ENCODE assay signal across 1 cellular context in the genomic region with DNA sequence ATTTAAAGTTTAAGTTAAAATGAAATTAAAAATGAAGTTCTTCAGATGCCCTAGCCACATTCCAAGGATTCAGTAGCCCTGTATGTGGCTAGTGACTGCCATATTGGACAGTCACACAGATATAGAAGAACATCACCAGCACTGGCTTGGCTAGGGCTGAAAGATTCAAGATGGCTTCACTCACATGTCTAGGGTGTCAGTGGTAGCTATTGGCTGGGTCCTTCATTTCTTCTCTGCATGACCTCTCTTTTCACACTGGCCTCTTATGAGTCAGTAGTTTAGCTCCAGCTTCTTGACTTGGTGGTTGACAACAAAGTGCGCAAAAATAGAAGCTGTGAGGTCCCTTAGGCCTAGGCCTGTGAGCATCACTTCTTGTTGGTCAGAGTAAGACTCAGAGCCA.
TF ChIP-seq lines count a peak whose summit lies in the region.

No MANE protein-coding gene starts in this region.

TF ChIP-seq in K562, 482 proteins besides CTCF, POLR2A, EP300 and RAD21:
- TF ChIP-seq MBD2 (IDR thresholded peaks at IDR 0.05; ENCODE audit: borderline replicate concordance, low read depth), result no peak
- TF ChIP-seq PTTG1 (tag; IDR thresholded peaks at IDR 0.05; ENCODE audit: low read depth), result peak; percentile 13; the same call in 1 of the 2 replicates
- TF ChIP-seq ZZZ3 (IDR thresholded peaks at IDR 0.05), result no peak
- no peak for TF ChIP-seq ZKSCAN8 (CRISPR knock-in tag; IDR thresholded peaks at IDR 0.05)
- no peak for TF ChIP-seq COPS2 (conservative IDR thresholded peaks at IDR 0.05)
- no peak for TF ChIP-seq NR4A1 (CRISPR knock-in tag; IDR thresholded peaks at IDR 0.05)
- TF ChIP-seq NR4A1 (tag; IDR thresholded peaks at IDR 0.05), result peak; percentile 82; the same call in 1 of the 2 replicates
- no peak for TF ChIP-seq TAF9B (IDR thresholded peaks at IDR 0.05; ENCODE audit: partially characterized antibody)
- TF ChIP-seq, protein P1, sequence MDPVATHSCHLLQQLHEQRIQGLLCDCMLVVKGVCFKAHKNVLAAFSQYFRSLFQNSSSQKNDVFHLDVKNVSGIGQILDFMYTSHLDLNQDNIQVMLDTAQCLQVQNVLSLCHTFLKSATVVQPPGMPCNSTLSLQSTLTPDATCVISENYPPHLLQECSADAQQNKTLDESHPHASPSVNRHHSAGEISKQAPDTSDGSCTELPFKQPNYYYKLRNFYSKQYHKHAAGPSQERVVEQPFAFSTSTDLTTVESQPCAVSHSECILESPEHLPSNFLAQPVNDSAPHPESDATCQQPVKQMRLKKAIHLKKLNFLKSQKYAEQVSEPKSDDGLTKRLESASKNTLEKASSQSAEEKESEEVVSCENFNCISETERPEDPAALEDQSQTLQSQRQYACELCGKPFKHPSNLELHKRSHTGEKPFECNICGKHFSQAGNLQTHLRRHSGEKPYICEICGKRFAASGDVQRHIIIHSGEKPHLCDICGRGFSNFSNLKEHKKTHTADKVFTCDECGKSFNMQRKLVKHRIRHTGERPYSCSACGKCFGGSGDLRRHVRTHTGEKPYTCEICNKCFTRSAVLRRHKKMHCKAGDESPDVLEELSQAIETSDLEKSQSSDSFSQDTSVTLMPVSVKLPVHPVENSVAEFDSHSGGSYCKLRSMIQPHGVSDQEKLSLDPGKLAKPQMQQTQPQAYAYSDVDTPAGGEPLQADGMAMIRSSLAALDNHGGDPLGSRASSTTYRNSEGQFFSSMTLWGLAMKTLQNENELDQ (CRISPR knock-in tag; IDR thresholded peaks at IDR 0.05; ENCODE audit: borderline replicate concordance), result no peak
- TF ChIP-seq SMAD4 (CRISPR knock-in tag; conservative IDR thresholded peaks at IDR 0.05), result peak; percentile 28; the same call in 1 of the 2 replicates
- TF ChIP-seq KLF6 (CRISPR knock-in tag; IDR thresholded peaks at IDR 0.05; ENCODE audit: borderline replicate concordance), result peak; percentile 56; the same call in 1 of the 2 replicates
- no peak for TF ChIP-seq NR1H2 (CRISPR knock-in tag; IDR thresholded peaks at IDR 0.05)
- no peak for TF ChIP-seq HCFC1 (IDR thresholded peaks at IDR 0.05; ENCODE audit: low read depth, low read length)
- no peak for TF ChIP-seq RFX7 (CRISPR knock-in tag; IDR thresholded peaks at IDR 0.05)
- TF ChIP-seq ZNF311 (CRISPR knock-in tag; IDR thresholded peaks at IDR 0.05), result 0 out of 2 replicates have a peak, but pooled peaks have one; percentile 13
- TF ChIP-seq, protein P2, sequence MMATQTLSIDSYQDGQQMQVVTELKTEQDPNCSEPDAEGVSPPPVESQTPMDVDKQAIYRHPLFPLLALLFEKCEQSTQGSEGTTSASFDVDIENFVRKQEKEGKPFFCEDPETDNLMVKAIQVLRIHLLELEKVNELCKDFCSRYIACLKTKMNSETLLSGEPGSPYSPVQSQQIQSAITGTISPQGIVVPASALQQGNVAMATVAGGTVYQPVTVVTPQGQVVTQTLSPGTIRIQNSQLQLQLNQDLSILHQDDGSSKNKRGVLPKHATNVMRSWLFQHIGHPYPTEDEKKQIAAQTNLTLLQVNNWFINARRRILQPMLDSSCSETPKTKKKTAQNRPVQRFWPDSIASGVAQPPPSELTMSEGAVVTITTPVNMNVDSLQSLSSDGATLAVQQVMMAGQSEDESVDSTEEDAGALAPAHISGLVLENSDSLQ (IDR thresholded peaks at IDR 0.05), result no peak
- TF ChIP-seq TBL1XR1 (IDR thresholded peaks at IDR 0.05; ENCODE audit: low read length in 2 of 2), result no peak
- TF ChIP-seq CXXC5 (CRISPR knock-in tag; IDR thresholded peaks at IDR 0.05), result 0 out of 2 replicates have a peak, but pooled peaks have one; percentile 14
- no peak for TF ChIP-seq DACH1 (IDR thresholded peaks at IDR 0.05; ENCODE audit: partially characterized antibody)
- TF ChIP-seq ZNF175 (CRISPR knock-in tag; IDR thresholded peaks at IDR 0.05; ENCODE audit: low read depth), result no peak
- no peak for TF ChIP-seq CC2D1A (IDR thresholded peaks at IDR 0.05)
- no peak for TF ChIP-seq C11orf30 (IDR thresholded peaks at IDR 0.05; ENCODE audit: low read depth)
- TF ChIP-seq, protein P3, sequence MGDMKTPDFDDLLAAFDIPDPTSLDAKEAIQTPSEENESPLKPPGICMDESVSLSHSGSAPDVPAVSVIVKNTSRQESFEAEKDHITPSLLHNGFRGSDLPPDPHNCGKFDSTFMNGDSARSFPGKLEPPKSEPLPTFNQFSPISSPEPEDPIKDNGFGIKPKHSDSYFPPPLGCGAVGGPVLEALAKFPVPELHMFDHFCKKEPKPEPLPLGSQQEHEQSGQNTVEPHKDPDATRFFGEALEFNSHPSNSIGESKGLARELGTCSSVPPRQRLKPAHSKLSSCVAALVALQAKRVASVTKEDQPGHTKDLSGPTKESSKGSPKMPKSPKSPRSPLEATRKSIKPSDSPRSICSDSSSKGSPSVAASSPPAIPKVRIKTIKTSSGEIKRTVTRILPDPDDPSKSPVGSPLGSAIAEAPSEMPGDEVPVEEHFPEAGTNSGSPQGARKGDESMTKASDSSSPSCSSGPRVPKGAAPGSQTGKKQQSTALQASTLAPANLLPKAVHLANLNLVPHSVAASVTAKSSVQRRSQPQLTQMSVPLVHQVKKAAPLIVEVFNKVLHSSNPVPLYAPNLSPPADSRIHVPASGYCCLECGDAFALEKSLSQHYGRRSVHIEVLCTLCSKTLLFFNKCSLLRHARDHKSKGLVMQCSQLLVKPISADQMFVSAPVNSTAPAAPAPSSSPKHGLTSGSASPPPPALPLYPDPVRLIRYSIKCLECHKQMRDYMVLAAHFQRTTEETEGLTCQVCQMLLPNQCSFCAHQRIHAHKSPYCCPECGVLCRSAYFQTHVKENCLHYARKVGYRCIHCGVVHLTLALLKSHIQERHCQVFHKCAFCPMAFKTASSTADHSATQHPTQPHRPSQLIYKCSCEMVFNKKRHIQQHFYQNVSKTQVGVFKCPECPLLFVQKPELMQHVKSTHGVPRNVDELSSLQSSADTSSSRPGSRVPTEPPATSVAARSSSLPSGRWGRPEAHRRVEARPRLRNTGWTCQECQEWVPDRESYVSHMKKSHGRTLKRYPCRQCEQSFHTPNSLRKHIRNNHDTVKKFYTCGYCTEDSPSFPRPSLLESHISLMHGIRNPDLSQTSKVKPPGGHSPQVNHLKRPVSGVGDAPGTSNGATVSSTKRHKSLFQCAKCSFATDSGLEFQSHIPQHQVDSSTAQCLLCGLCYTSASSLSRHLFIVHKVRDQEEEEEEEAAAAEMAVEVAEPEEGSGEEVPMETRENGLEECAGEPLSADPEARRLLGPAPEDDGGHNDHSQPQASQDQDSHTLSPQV (IDR thresholded peaks at IDR 0.05), result peak; percentile 84
- TF ChIP-seq, protein P4, sequence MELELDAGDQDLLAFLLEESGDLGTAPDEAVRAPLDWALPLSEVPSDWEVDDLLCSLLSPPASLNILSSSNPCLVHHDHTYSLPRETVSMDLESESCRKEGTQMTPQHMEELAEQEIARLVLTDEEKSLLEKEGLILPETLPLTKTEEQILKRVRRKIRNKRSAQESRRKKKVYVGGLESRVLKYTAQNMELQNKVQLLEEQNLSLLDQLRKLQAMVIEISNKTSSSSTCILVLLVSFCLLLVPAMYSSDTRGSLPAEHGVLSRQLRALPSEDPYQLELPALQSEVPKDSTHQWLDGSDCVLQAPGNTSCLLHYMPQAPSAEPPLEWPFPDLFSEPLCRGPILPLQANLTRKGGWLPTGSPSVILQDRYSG (tag; conservative IDR thresholded peaks at IDR 0.05; ENCODE audit: low read depth), result peak; percentile 41; the same call in 1 of the 2 replicates
- 0 out of 2 replicates have a peak, but pooled peaks have one; percentile 27 for TF ChIP-seq TEAD2 (tag; IDR thresholded peaks at IDR 0.05)
- no peak for TF ChIP-seq ZFP1 (CRISPR knock-in tag; IDR thresholded peaks at IDR 0.05)
- no peak for TF ChIP-seq NR2C1 (IDR thresholded peaks at IDR 0.05)
- 0 out of 2 replicates have a peak, but pooled peaks have one; percentile 44 for TF ChIP-seq NR2C1 (tag; IDR thresholded peaks at IDR 0.05)
- no peak for TF ChIP-seq KAT2B (IDR thresholded peaks at IDR 0.05; ENCODE audit: low read depth, low read length)
- TF ChIP-seq FOXJ3 (CRISPR knock-in tag; IDR thresholded peaks at IDR 0.05), result no peak
- peak in 1 of 3 experiments; percentile 63 for TF ChIP-seq YY1 (IDR thresholded peaks at IDR 0.05; ENCODE audit: borderline replicate concordance in 1 of 3, control insufficient read depth in 1 of 3, extremely low read depth in 1 of 3, insufficient read depth in 3 of 3, insufficient read length in 1 of 3, insufficient replicate concordance in 2 of 3, low read depth in 1 of 3, low read length in 2 of 3)
- no peak for TF ChIP-seq TARDBP (IDR thresholded peaks at IDR 0.05)
- TF ChIP-seq, protein P5, sequence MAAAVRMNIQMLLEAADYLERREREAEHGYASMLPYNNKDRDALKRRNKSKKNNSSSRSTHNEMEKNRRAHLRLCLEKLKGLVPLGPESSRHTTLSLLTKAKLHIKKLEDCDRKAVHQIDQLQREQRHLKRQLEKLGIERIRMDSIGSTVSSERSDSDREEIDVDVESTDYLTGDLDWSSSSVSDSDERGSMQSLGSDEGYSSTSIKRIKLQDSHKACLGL (CRISPR knock-in tag; IDR thresholded peaks at IDR 0.05; ENCODE audit: borderline replicate concordance, poor library complexity, severe bottlenecking), result peak; percentile 38
- TF ChIP-seq SMAD3 (CRISPR knock-in tag; conservative IDR thresholded peaks at IDR 0.05), result no peak
- TF ChIP-seq CREM (IDR thresholded peaks at IDR 0.05; ENCODE audit: low read depth), result no peak
- no peak for TF ChIP-seq FOXJ2 (tag; IDR thresholded peaks at IDR 0.05)
TF ChIP-seq in K562: peak in this region for 12.
